3 cellular contexts compared by ENCODE assay signal in genomic region chr6:155883334-155883731, GRCh38.
A peak's percentile ranks its signal among the peaks of the same experiment; 100 is the strongest.
TF ChIP-seq lines count a peak whose summit lies in the region.

No MANE protein-coding gene starts in this region.

TF ChIP-seq in liver, 16 proteins besides CTCF, POLR2A, EP300 and RAD21:
- TF ChIP-seq NR2F2 (IDR thresholded peaks at IDR 0.05) (peak; percentile 56), FOXA1 (IDR thresholded peaks at IDR 0.05) (no peak)

TF ChIP-seq in HepG2, 621 proteins besides CTCF, POLR2A, EP300 and RAD21:
- TF ChIP-seq, protein P1, sequence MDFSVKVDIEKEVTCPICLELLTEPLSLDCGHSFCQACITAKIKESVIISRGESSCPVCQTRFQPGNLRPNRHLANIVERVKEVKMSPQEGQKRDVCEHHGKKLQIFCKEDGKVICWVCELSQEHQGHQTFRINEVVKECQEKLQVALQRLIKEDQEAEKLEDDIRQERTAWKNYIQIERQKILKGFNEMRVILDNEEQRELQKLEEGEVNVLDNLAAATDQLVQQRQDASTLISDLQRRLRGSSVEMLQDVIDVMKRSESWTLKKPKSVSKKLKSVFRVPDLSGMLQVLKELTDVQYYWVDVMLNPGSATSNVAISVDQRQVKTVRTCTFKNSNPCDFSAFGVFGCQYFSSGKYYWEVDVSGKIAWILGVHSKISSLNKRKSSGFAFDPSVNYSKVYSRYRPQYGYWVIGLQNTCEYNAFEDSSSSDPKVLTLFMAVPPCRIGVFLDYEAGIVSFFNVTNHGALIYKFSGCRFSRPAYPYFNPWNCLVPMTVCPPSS (IDR thresholded peaks at IDR 0.05) = no peak

TF ChIP-seq in endothelial cell of umbilical vein, 7 proteins besides CTCF, POLR2A, EP300 and RAD21:
- no peak for TF ChIP-seq FOS (IDR thresholded peaks at IDR 0.05; ENCODE audit: borderline replicate concordance, insufficient read depth, low read length)
